8 cellular contexts compared by ENCODE assay signal in genomic region chr18:9827856-9828793, GRCh38. TPM values are rescaled to one million over a fixed set of nuclear protein-coding genes. Genes with fewer than 3 reads are reported as not detected.
DNase-seq lines count a peak whose midpoint lies in the region; ATAC-seq and TF ChIP-seq lines count a peak whose summit lies in the region.

No MANE protein-coding gene starts in this region.

- ATAC-seq in GM23338 (no peak), HG03095 (IDR thresholded peaks at IDR 0.05; ENCODE audit: unreplicated experiment) (no peak)

- DNase-seq in AG04449 (ENCODE audit: low read depth, low spot score): peak; percentile 99
- DNase-seq in M059J (ENCODE audit: low read depth): peak; percentile 99
- peak; percentile 98 for DNase-seq in mammary epithelial cell
- no peak for DNase-seq in mesothelial cell of epicardium (ENCODE audit: low spot score in 2 of 2, unreplicated experiment in 2 of 2)
- no peak for DNase-seq in GM23338 (ENCODE audit: low spot score)
- no peak for DNase-seq in NCI-H2171 treated with DMSO at 0.1 percent for 48 hours (lab: John Stamatoyannopoulos, UW)
- DNase-seq in stimulated activated CD4-positive, alpha-beta T cell treated with anti-CD3 and anti-CD28 coated beads, Interleukin-15, amount 100 ng/mL, for 24 hours: no peak

- H3K4me3 Mint-ChIP-seq in mesothelial cell of epicardium (no peak overlapping the region), GM23338 (no peak overlapping the region)

- H3K79me2 ChIP-seq in mammary epithelial cell (ENCODE audit: insufficient read depth, low read length) (peaks cover 8% of the 10 kb centered on the region), GM23338 (replicated peaks; ENCODE audit: insufficient read depth) (no peaks in the 10 kb centered on the region)

- H2AFZ ChIP-seq in mammary epithelial cell (ENCODE audit: low read depth, low read length): peak overlapping the region; percentile 75
- no peak overlapping the region for H2AFZ ChIP-seq in GM23338

- CTCF ChIA-PET in AG04449 (lab: Yijun Ruan, JAX): no interaction called here
- CTCF ChIA-PET in mammary epithelial cell (lab: Charles Lee; ENCODE audit: low non-redundant PET): interaction anchor here (0.6 to 0.7 kb wide), 3 partner anchors 24 to 811 kb away, joined by 3 to 6 read pairs (median 3); no protein-coding TSS in a partner anchor

- H3K9me3 ChIP-seq in mammary epithelial cell (replicated peaks; ENCODE audit: insufficient read depth, low read length): no peaks in the 10 kb centered on the region

- in situ Hi-C loops in mammary epithelial cell (cut with MboI; ENCODE audit: low sequenced_read_pairs in 2 of 2): no loop called here

- no peaks in the 10 kb centered on the region for H3K36me3 ChIP-seq in mammary epithelial cell (ENCODE audit: insufficient read depth, low read length)
- H3K36me3 ChIP-seq in GM23338 (ENCODE audit: insufficient read depth): no peaks in the 10 kb centered on the region

- POLR2A ChIA-PET in AG04449 (lab: Yijun Ruan, JAX): no interaction called here

- no peaks in the 10 kb centered on the region for H3F3A ChIP-seq in GM23338 (replicated peaks; ENCODE audit: low read depth)

- dilution Hi-C loops in mammary epithelial cell (cut with HindIII; ENCODE audit: low sequenced_read_pairs): no loop called here

- WGBS in mammary epithelial cell (ENCODE audit: low coverage, missing lambda C conversion rate): 2% methylated on average over 15 of the region's 15 CpGs

- BruUV-seq in mammary epithelial cell (replicated peaks; lab: Mats Ljungman, UMichigan): TSS peak; percentile 77

- H3K4me2 ChIP-seq in mammary epithelial cell (ENCODE audit: insufficient read depth, low read depth, low read length) (peak overlapping the region; percentile 86), GM23338 (no peak overlapping the region)

- H3K4me3 ChIP-seq in AG04449 (ENCODE audit: low read depth, low read length): no peak overlapping the region
- H3K4me3 ChIP-seq in mammary epithelial cell (replicated peaks in 1 of 3; ENCODE audit: insufficient read depth in 1 of 3, low read depth in 2 of 3, low read length in 3 of 3): peak overlapping the region; percentile 7 to 41 (median 40)
- H3K4me3 ChIP-seq in GM23338: no peak overlapping the region

- H3K27ac Mint-ChIP-seq in mesothelial cell of epicardium (peak overlapping the region; percentile 3), GM23338 (no peak overlapping the region)

- TF ChIP-seq CTCF in AG04449 (IDR thresholded peaks at IDR 0.05; ENCODE audit: insufficient read depth, low read length, missing control alignments) (no peak), mammary epithelial cell (conservative IDR thresholded peaks at IDR 0.05 in 1 of 2, IDR thresholded peaks at IDR 0.05 in 1 of 2; ENCODE audit: extremely low read depth in 1 of 2, insufficient read depth in 1 of 2, low read depth in 1 of 2, low read length in 2 of 2) (no peak), mesothelial cell of epicardium (IDR thresholded peaks at IDR 0.05; ENCODE audit: unreplicated experiment) (no peak), GM23338 (conservative IDR thresholded peaks at IDR 0.05; ENCODE audit: low read depth in 2 of 2) (no peak)

- H3K4me1 ChIP-seq in mammary epithelial cell (ENCODE audit: insufficient read depth, low read length): peaks cover 54% of the 10 kb centered on the region
- H3K4me1 ChIP-seq in GM23338 (ENCODE audit: insufficient read depth): no peaks in the 10 kb centered on the region

- H3K4me1 Mint-ChIP-seq in mesothelial cell of epicardium (peaks cover 21% of the 10 kb centered on the region), GM23338 (peaks cover 5% of the 10 kb centered on the region)

- H3K27ac ChIP-seq in mammary epithelial cell (ENCODE audit: insufficient read depth, low read depth, low read length): peak overlapping the region; percentile 77
- H3K27ac ChIP-seq in GM23338 (ENCODE audit: low read depth): no peak overlapping the region

- H3K27me3 Mint-ChIP-seq in mesothelial cell of epicardium (ENCODE audit: low read depth): peaks cover 3% of the 10 kb centered on the region
- H3K27me3 Mint-ChIP-seq in GM23338 (ENCODE audit: insufficient read depth, low read depth, poor library complexity): peaks cover 6% of the 10 kb centered on the region

- intact Hi-C loops in mammary epithelial cell (cut with micrococcal nuclease): loop anchor here (2.0 to 5.0 kb wide), 4 partner anchors 56 to 124 kb away; partner anchors contain the start of gene VAPA

- peaks cover 11% of the 10 kb centered on the region for H3K9me2 ChIP-seq in GM23338 (ENCODE audit: insufficient read depth)

- H3K9me3 Mint-ChIP-seq in mesothelial cell of epicardium (no peaks in the 10 kb centered on the region), GM23338 (no peaks in the 10 kb centered on the region; the same call in 2 of the 3 replicates)

- H3K27me3 ChIP-seq in mammary epithelial cell (ENCODE audit: insufficient read depth, low read length) (no peaks in the 10 kb centered on the region), GM23338 (ENCODE audit: insufficient read depth) (no peaks in the 10 kb centered on the region)

- H3K36me3 Mint-ChIP-seq in mesothelial cell of epicardium: peaks cover 5% of the 10 kb centered on the region
- no peaks in the 10 kb centered on the region; the same call in 2 of the 3 replicates for H3K36me3 Mint-ChIP-seq in GM23338 (ENCODE audit: low read depth)

- H4K20me1 ChIP-seq in mammary epithelial cell (ENCODE audit: insufficient read depth, low read length) (no peaks in the 10 kb centered on the region), GM23338 (replicated peaks; ENCODE audit: insufficient read depth) (no peaks in the 10 kb centered on the region)

- peak overlapping the region; percentile 51 for H3K9ac ChIP-seq in mammary epithelial cell (ENCODE audit: insufficient read depth, low read length)

TF ChIP-seq in GM23338, 12 proteins besides CTCF, POLR2A, EP300 and RAD21 (continues in another document):
- no peak for TF ChIP-seq REST (IDR thresholded peaks at IDR 0.05; ENCODE audit: unreplicated experiment)
- no peak for TF ChIP-seq ZNF114 (CRISPR knock-in tag; IDR thresholded peaks at IDR 0.05)

RNA-seq across cellular contexts. Expression of gene TXNDC2, which starts 57.6 kb away (rescaled TPM):
- total RNA-seq in M059J (2014; rRNA removed; shearing (Covaris generic)): 0.44 and 1.6 TPM in 2 replicates
- total RNA-seq in mammary epithelial cell: not detected
- polyA plus RNA-seq in mammary epithelial cell: 0.09 TPM
- 0.67 TPM for polyA minus RNA-seq in mammary epithelial cell
- 0.29 TPM in 1 of 3 replicates, not detected in the others for total RNA-seq in mesothelial cell of epicardium
- total RNA-seq in GM23338 (2014; rRNA removed; shearing (Covaris generic)): not detected in 2 replicates
- polyA plus RNA-seq in GM23338 (2016; fragmentation: Nextera tagmentation; extraction: Ambion mirVana): 0.16 TPM in 1 of 2 replicates, not detected in the other

Comparison
In these comparisons a context has a peak if more than half of its experiments do, and no peak if none do; other contexts are left out.
1. DNase-seq: peak in AG04449 (single experiment), M059J (single experiment) and mammary epithelial cell (single experiment); none in mesothelial cell of epicardium (0 of 2), GM23338 (single experiment), NCI-H2171 treated with DMSO at 0.1 percent for 48 hours (single experiment) and stimulated activated CD4-positive, alpha-beta T cell treated with anti-CD3 and anti-CD28 coated beads, Interleukin-15, amount 100 ng/mL, for 24 hours (single experiment).
2. H3K4me3 ChIP-seq: peak in mammary epithelial cell (3 of 3); none in AG04449 (single experiment) and GM23338 (single experiment).